In genomic region chr19:2043269-2043641, GRCh38 we compare ENCODE assay signal across 10 cellular contexts. TPM values are rescaled to one million over a fixed set of nuclear protein-coding genes. Genes with fewer than 3 reads are reported as not detected.
DNase-seq lines count a peak whose midpoint lies in the region; FAIRE-seq and TF ChIP-seq lines count a peak whose summit lies in the region.
"Had no signal": no experiment of that assay in that cellular context is flagged by ENCODE, and none has a peak within 500 bp of the region (broad histone marks: within the 10 kb centered on the region; RNA-seq: fewer than 3 reads in every experiment).

No MANE protein-coding gene starts in this region.

- intact Hi-C loops in Caco-2 (cut with micrococcal nuclease; ENCODE audit: unreplicated experiment) (no loop called here), esophagus squamous epithelium (cut with DNase I) (no loop called here)

- H3K9me3 Mint-ChIP-seq in Caco-2 (ENCODE audit: unreplicated experiment), result no peaks in the 10 kb centered on the region

- no peaks in the 10 kb centered on the region for H3K27me3 Mint-ChIP-seq in Caco-2 (ENCODE audit: insufficient read depth, unreplicated experiment)

- TF ChIP-seq CTCF in Caco-2 (IDR thresholded peaks at IDR 0.05; ENCODE audit: insufficient read depth in 1 of 2, low read depth in 1 of 2, low read length in 1 of 2, severe bottlenecking in 1 of 2, unreplicated experiment in 1 of 2) (no peak), VCaP (conservative IDR thresholded peaks at IDR 0.05) (no peak), esophagus squamous epithelium (IDR thresholded peaks at IDR 0.05) (no peak)

- BruUV-seq in Caco-2 (replicated peaks; lab: Mats Ljungman, UMichigan), result no TSS peak

- 20 to 80% methylated on average over 1 to 2 of the region's 8 CpGs for WGBS in esophagus squamous epithelium, 2 donors

- no peaks in the 10 kb centered on the region for H3K9me3 ChIP-seq in Caco-2
- no peaks in the 10 kb centered on the region for H3K9me3 ChIP-seq in esophagus squamous epithelium

- no peak for FAIRE-seq in GM12892 (lab: Jason Lieb, UNC)
- FAIRE-seq: bronchial epithelial cell, islet of Langerhans had no signal

- H3K36me3 ChIP-seq in Caco-2 (ENCODE audit: control insufficient read depth, insufficient read depth, low read length) (peaks cover 1% of the 10 kb centered on the region; the same call in 1 of the 2 replicates), esophagus squamous epithelium (peaks cover 51 to 96% (median 62%) of the 10 kb centered on the region in 3 donors), rectal smooth muscle tissue (ENCODE audit: control insufficient read depth, insufficient read depth, low read length) (peaks cover 28% of the 10 kb centered on the region)

- H3K4me3 Mint-ChIP-seq in Caco-2 (ENCODE audit: unreplicated experiment), result peak overlapping the region; percentile 14

- POLR2A ChIA-PET in Caco-2 (lab: Charles Lee), result no interaction called here

- H3K27me3 ChIP-seq in Caco-2 (replicated peaks; ENCODE audit: control insufficient read depth, insufficient read depth, low read length), result no peaks in the 10 kb centered on the region
- H3K27me3 ChIP-seq in esophagus squamous epithelium, result no peaks in the 10 kb centered on the region
- H3K27me3 ChIP-seq in rectal smooth muscle tissue (ENCODE audit: control insufficient read depth, insufficient read depth, low read length), result no peaks in the 10 kb centered on the region

- no peak for DNase-seq in Caco-2
- DNase-seq in esophagus squamous epithelium (lab: John Stamatoyannopoulos, UW), result no peak
- no peak for DNase-seq in GM12892 (ENCODE audit: insufficient read length)
- no peak for DNase-seq in NCI-H1417 treated with DMSO at 0.1 percent for 48 hours (lab: John Stamatoyannopoulos, UW)
- DNase-seq in SIG-M5 treated with dmso at 0.1 percent for 504 hours (lab: John Stamatoyannopoulos, UW; ENCODE audit: unreplicated experiment), result no peak
- no peak for DNase-seq in NCI-H345 (lab: John Stamatoyannopoulos, UW)

- H3K4me3 ChIP-seq in Caco-2 (ENCODE audit: low read depth, low read length), result no peak overlapping the region
- H3K4me3 ChIP-seq in esophagus squamous epithelium, result peak overlapping the region in 1 of 4 donors; percentile 12
- H3K4me3 ChIP-seq in rectal smooth muscle tissue (ENCODE audit: low read length), result no peak overlapping the region

- CTCF ChIA-PET in Caco-2 (lab: Charles Lee), result no interaction called here

- H3K4me1 ChIP-seq in Caco-2 (peaks cover 4% of the 10 kb centered on the region; the same call in 1 of the 2 replicates), esophagus squamous epithelium (peaks cover 76 to 100% (median 76%) of the 10 kb centered on the region in 3 donors), rectal smooth muscle tissue (ENCODE audit: control insufficient read depth, insufficient read depth, low read length) (peaks cover 27% of the 10 kb centered on the region)

- H3K27ac ChIP-seq in VCaP, result peak overlapping the region; percentile 78
- peak overlapping the region; percentile 89 to 99 (median 98) for H3K27ac ChIP-seq in esophagus squamous epithelium
- H3K27ac ChIP-seq in rectal smooth muscle tissue (ENCODE audit: low read depth, low read length), result peak overlapping the region; percentile 90

- no peak overlapping the region for H3K9ac ChIP-seq in rectal smooth muscle tissue (ENCODE audit: low read length)

- H3K27ac Mint-ChIP-seq in Caco-2 (ENCODE audit: unreplicated experiment), result no peak overlapping the region

- H3K4me1 Mint-ChIP-seq in Caco-2 (ENCODE audit: low read depth, unreplicated experiment), result no peaks in the 10 kb centered on the region

- TF ChIP-seq POLR2A in esophagus squamous epithelium (IDR thresholded peaks at IDR 0.05) (no peak), GM12892 (IDR thresholded peaks at IDR 0.05; ENCODE audit: low read depth, low read length) (no peak)

- peaks cover 28% of the 10 kb centered on the region for H3K36me3 Mint-ChIP-seq in Caco-2 (ENCODE audit: insufficient read depth, unreplicated experiment)

RNA-seq across cellular contexts. Expression of gene MKNK2, which starts 7.8 kb away (rescaled TPM):
- total RNA-seq in Caco-2 (2022) (136 and 162 TPM in 2 replicates), esophagus squamous epithelium (100 to 1,000 TPM; 147 to 300 (median 189) TPM)
- polyA plus RNA-seq in GM12892 (2012; ENCODE audit: missing spikeins), result 245 TPM

RNA-seq across cellular contexts. Expression of gene BTBD2, which starts 27.7 kb away (rescaled TPM):
- total RNA-seq in Caco-2 (2022) (47.0 and 52.2 TPM in 2 replicates), esophagus squamous epithelium (10 to 100 TPM; 42.3 to 79.0 (median 63.8) TPM)
- polyA plus RNA-seq in GM12892 (2012; ENCODE audit: missing spikeins), result 29.0 TPM

RNA-seq across cellular contexts. Expression of gene MOB3A, which starts 52.9 kb away (rescaled TPM):
- total RNA-seq in Caco-2 (2022) (10.8 and 11.7 TPM in 2 replicates), esophagus squamous epithelium (10 to 100 TPM; 22.9 to 26.9 (median 23.6) TPM)
- polyA plus RNA-seq in GM12892 (2012; ENCODE audit: missing spikeins), result 113 TPM

RNA-seq across cellular contexts. Expression of gene IZUMO4, which starts 53.5 kb away (rescaled TPM):
- 1.1 and 1.6 TPM in 2 replicates for total RNA-seq in Caco-2 (2022)
- total RNA-seq in esophagus squamous epithelium, result 10 to 100 TPM in 1 of 4 donors, 1 to 10 TPM in 2, not detected in 1; 3.0 to 11.4 (median 3.2) TPM
- 43.2 TPM for polyA plus RNA-seq in GM12892 (2012; ENCODE audit: missing spikeins)
